In genomic region chr11:20010861-20011225, GRCh38 we compare ENCODE assay signal across 1 cellular context.
TF ChIP-seq lines count a peak whose summit lies in the region.

No MANE protein-coding gene starts in this region.

TF ChIP-seq in GM23338, 12 proteins besides CTCF, POLR2A, EP300 and RAD21 (continued from another document):
- TF ChIP-seq ZNF462 (CRISPR knock-in tag; IDR thresholded peaks at IDR 0.05) = no peak
TF ChIP-seq in GM23338: peak in this region for 0.
